Comparison of ENCODE assay signal across 27 cellular contexts in genomic region chr11:131597875-131598274, GRCh38.
"Had no signal": no experiment of that assay in that cellular context is flagged by ENCODE, and none has a peak within 500 bp of the region (broad histone marks: within the 10 kb centered on the region; RNA-seq: fewer than 3 reads in every experiment).

No MANE protein-coding gene starts in this region.

- H3K36me3 Mint-ChIP-seq: activated CD4-positive, alpha-beta memory T cell treated with anti-CD3 and anti-CD28 coated beads for 36 hours; activated naive CD8-positive, alpha-beta T cell treated with anti-CD3 and anti-CD28 coated beads, Interleukin-2, amount 10 ng/mL, durations not matched to agents 7 days and 5 days had no signal

- H3K27me3 Mint-ChIP-seq: activated CD4-positive, alpha-beta memory T cell treated with anti-CD3 and anti-CD28 coated beads for 36 hours; activated CD4-positive, alpha-beta T cell treated with anti-CD3 and anti-CD28 coated beads, Interleukin-2, amount 10 ng/mL, durations not matched to agents 24 days and 14 days; activated naive CD8-positive, alpha-beta T cell treated with anti-CD3 and anti-CD28 coated beads, Interleukin-2, amount 10 ng/mL, durations not matched to agents 7 days and 5 days; T-helper 17 cell had no signal

- H3K4me1 ChIP-seq: left ventricle myocardium inferior, pancreas, right atrium auricular region, spleen, testis, transverse colon had no signal

- H3K9me3 ChIP-seq: left ventricle myocardium inferior, mucosa of descending colon, pancreas, right atrium auricular region, spleen, testis, transverse colon had no signal

- H3K9me3 Mint-ChIP-seq: activated CD4-positive, alpha-beta memory T cell treated with anti-CD3 and anti-CD28 coated beads for 36 hours; activated CD4-positive, alpha-beta T cell treated with anti-CD3 and anti-CD28 coated beads, Interleukin-2, amount 10 ng/mL, durations not matched to agents 24 days and 14 days; activated naive CD4-positive, alpha-beta T cell treated with anti-CD3 and anti-CD28 coated beads for 36 hours; activated naive CD8-positive, alpha-beta T cell treated with anti-CD3 and anti-CD28 coated beads, Interleukin-2, amount 10 ng/mL, durations not matched to agents 7 days and 5 days; activated T-helper 1 cell treated with anti-CD3 and anti-CD28 coated beads, Interleukin-12 subunit alpha, Interleukin-12 subunit beta, Interleukin-2, Interleukin-4 antibody, amounts not matched to agents 30 ng/mL and 10 ng/mL and 1 ng/mL, durations not matched to agents 14 hours and 24 hours and 36 hours; nephron progenitor cell had no signal

- H3K4me3 Mint-ChIP-seq: activated CD4-positive, alpha-beta memory T cell treated with anti-CD3 and anti-CD28 coated beads for 36 hours; activated CD4-positive, alpha-beta T cell treated with anti-CD3 and anti-CD28 coated beads, Interleukin-2, amount 10 ng/mL, durations not matched to agents 24 days and 14 days; activated naive CD4-positive, alpha-beta T cell treated with anti-CD3 and anti-CD28 coated beads for 36 hours; activated naive CD8-positive, alpha-beta T cell treated with anti-CD3 and anti-CD28 coated beads, Interleukin-2, amount 10 ng/mL, durations not matched to agents 7 days and 5 days; activated T-helper 1 cell treated with anti-CD3 and anti-CD28 coated beads, Interleukin-12 subunit alpha, Interleukin-12 subunit beta, Interleukin-2, Interleukin-4 antibody, amounts not matched to agents 30 ng/mL and 10 ng/mL and 1 ng/mL, durations not matched to agents 14 hours and 24 hours and 36 hours; nephron progenitor cell; T-helper 17 cell had no signal

- H3K36me3 ChIP-seq: left ventricle myocardium inferior, pancreas, right atrium auricular region, spleen, transverse colon, WERI-Rb-1 had no signal

- ATAC-seq: mucosa of descending colon, pancreas, T-helper 17 cell had no signal

- H3K27me3 ChIP-seq: pancreas, right atrium auricular region, testis, transverse colon had no signal

- H3K27ac Mint-ChIP-seq: activated CD4-positive, alpha-beta memory T cell treated with anti-CD3 and anti-CD28 coated beads for 36 hours; activated CD4-positive, alpha-beta T cell treated with anti-CD3 and anti-CD28 coated beads, Interleukin-2, amount 10 ng/mL, durations not matched to agents 24 days and 14 days; activated naive CD4-positive, alpha-beta T cell treated with anti-CD3 and anti-CD28 coated beads for 36 hours; activated naive CD8-positive, alpha-beta T cell treated with anti-CD3 and anti-CD28 coated beads, Interleukin-2, amount 10 ng/mL, durations not matched to agents 7 days and 5 days; activated T-helper 1 cell treated with anti-CD3 and anti-CD28 coated beads, Interleukin-12 subunit alpha, Interleukin-12 subunit beta, Interleukin-2, Interleukin-4 antibody, amounts not matched to agents 30 ng/mL and 10 ng/mL and 1 ng/mL, durations not matched to agents 14 hours and 24 hours and 36 hours; T-helper 17 cell had no signal

- H3K4me3 ChIP-seq: left ventricle myocardium inferior, lung, mucosa of descending colon, pancreas, right atrium auricular region, spleen, testis, transverse colon had no signal

- H3K4me1 Mint-ChIP-seq: activated CD4-positive, alpha-beta T cell treated with anti-CD3 and anti-CD28 coated beads, Interleukin-2, amount 10 ng/mL, durations not matched to agents 24 days and 14 days; activated naive CD8-positive, alpha-beta T cell treated with anti-CD3 and anti-CD28 coated beads, Interleukin-2, amount 10 ng/mL, durations not matched to agents 7 days and 5 days; T-helper 17 cell had no signal

- DNase-seq: activated CD4-positive, alpha-beta memory T cell treated with anti-CD3 and anti-CD28 coated beads for 36 hours; activated CD4-positive, alpha-beta T cell treated with anti-CD3 and anti-CD28 coated beads, Interleukin-2, amount 10 ng/mL, durations not matched to agents 24 days and 14 days; activated CD4-positive, CD25-positive, alpha-beta regulatory T cell treated with anti-CD3 and anti-CD28 coated beads, Interleukin-2, amount 50 U/mL, for 72 hours; activated CD8-positive, alpha-beta memory T cell treated with anti-CD3 and anti-CD28 coated beads, Interleukin-2, amount 50 U/mL, for 4 hours; activated effector memory CD4-positive, alpha-beta T cell treated with anti-CD3 and anti-CD28 coated beads, Interleukin-2, amount 50 U/mL, for 16 hours; activated naive CD4-positive, alpha-beta T cell treated with anti-CD3 and anti-CD28 coated beads for 36 hours; activated naive CD8-positive, alpha-beta T cell treated with anti-CD3 and anti-CD28 coated beads, Interleukin-2, amount 10 ng/mL, durations not matched to agents 7 days and 5 days; activated T-cell treated with anti-CD3 and anti-CD28 coated beads, Interleukin-2, amount 50 U/mL, for 1 hour; central memory CD4-positive, alpha-beta T cell; dermis blood vessel endothelial cell; effector CD8-positive, alpha-beta T cell; left ventricle myocardium inferior; mesendoderm; mucosa of descending colon; nephron progenitor cell; pancreas; spleen; stimulated activated naive CD4-positive, alpha-beta T cell; SW 1271; T-helper 17 cell; T1000; testis; transverse colon; WERI-Rb-1 had no signal

- H3K27ac ChIP-seq: left ventricle myocardium inferior, pancreas, right atrium auricular region, spleen, testis, transverse colon, WERI-Rb-1 had no signal
